19 cellular contexts compared by ENCODE assay signal in the genomic region with DNA sequence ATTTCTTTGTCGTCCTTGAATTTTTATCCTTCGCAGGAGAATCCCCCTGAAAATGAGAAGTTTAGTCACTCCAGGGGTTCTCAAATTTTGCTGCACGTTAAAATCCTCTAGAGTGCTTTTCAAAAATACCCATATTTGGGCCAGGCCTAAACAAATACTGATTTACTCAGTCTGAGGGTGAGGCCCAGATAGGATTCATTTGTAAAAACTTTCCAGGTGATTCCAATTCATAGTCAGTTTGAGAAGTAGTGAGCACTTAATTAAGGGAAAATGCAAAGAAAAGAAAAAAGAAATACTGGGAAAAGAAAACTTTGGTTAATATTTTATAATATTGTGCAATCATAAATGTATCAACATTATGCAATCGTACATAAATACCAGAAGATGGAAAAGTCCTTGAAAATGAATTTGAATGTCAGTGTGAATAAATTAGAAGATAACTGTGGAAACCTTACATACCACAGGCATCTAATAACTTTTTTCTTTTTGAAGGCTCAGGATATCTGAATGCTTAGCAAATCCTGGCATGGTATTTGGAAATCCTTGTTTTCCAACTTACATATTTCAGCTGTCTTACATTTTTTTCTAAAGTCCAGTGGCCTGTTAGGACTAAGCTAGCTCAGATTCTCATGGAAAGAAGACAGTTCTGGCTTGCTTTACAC.
A peak's percentile ranks its signal among the peaks of the same experiment; 100 is the strongest.
DNase-seq lines count a peak whose midpoint lies in the region; ATAC-seq and TF ChIP-seq lines count a peak whose summit lies in the region.
"Had no signal": no experiment of that assay in that cellular context is flagged by ENCODE, and none has a peak within 500 bp of the region (broad histone marks: within the 10 kb centered on the region; RNA-seq: fewer than 3 reads in every experiment).

No MANE protein-coding gene starts in this region.

- H3K36me3 ChIP-seq in breast epithelium (no peaks in the 10 kb centered on the region), liver (ENCODE audit: control insufficient read depth in 4 of 4, insufficient read depth in 3 of 4, low read depth in 1 of 4, low read length in 3 of 4) (no peaks in the 10 kb centered on the region), HAP-1 (replicated peaks) (no peaks in the 10 kb centered on the region), psoas muscle (ENCODE audit: insufficient read depth in 1 of 2, low read depth in 1 of 2) (no peaks in the 10 kb centered on the region), Caco-2 (ENCODE audit: control insufficient read depth, insufficient read depth, low read length) (no peaks in the 10 kb centered on the region)
- H3K36me3 ChIP-seq: Peyer's patch had no signal

- H3K9me3 ChIP-seq in breast epithelium (no peaks in the 10 kb centered on the region), liver (ENCODE audit: control insufficient read depth in 4 of 4, low read length in 3 of 4) (no peaks in the 10 kb centered on the region), HAP-1 (no peaks in the 10 kb centered on the region), psoas muscle (no peaks in the 10 kb centered on the region), Caco-2 (no peaks in the 10 kb centered on the region)
- H3K9me3 ChIP-seq: Peyer's patch, testis had no signal

- POLR2A ChIA-PET in MCF 10A (lab: Yijun Ruan, JAX) (interaction anchor here (0.5 to 4.0 kb wide), 15 partner anchors 8 to 702 kb away, joined by 3 to 30 read pairs (median 4); partner anchors contain the start of gene DAPK1), Caco-2 (lab: Charles Lee) (interaction anchor here (0.6 kb wide), 1 partner anchor 32 kb away, joined by 3 read pairs; no protein-coding TSS in a partner anchor)

- peaks cover 0 to 4% of the 10 kb centered on the region in 2 donors for H3K27me3 ChIP-seq in breast epithelium
- no peaks in the 10 kb centered on the region for H3K27me3 ChIP-seq in liver (ENCODE audit: control insufficient read depth in 4 of 4, insufficient read depth in 4 of 4, low read length in 3 of 4)
- H3K27me3 ChIP-seq in HAP-1 (ENCODE audit: low read depth), result no peaks in the 10 kb centered on the region
- H3K27me3 ChIP-seq in psoas muscle (ENCODE audit: insufficient read depth in 3 of 3, low read length in 2 of 3), result no peaks in the 10 kb centered on the region
- no peaks in the 10 kb centered on the region for H3K27me3 ChIP-seq in Caco-2 (replicated peaks; ENCODE audit: control insufficient read depth, insufficient read depth, low read length)
- H3K27me3 ChIP-seq: Peyer's patch, testis had no signal

- H3K4me3 ChIP-seq in breast epithelium (no peak overlapping the region), cardiac fibroblast (replicated peaks in 1 of 2; ENCODE audit: low read depth in 2 of 2, low read length in 2 of 2) (no peak overlapping the region), liver (ENCODE audit: low read depth in 1 of 3, low read length in 3 of 3) (no peak overlapping the region), HAP-1 (no peak overlapping the region), psoas muscle (no peak overlapping the region), Caco-2 (ENCODE audit: low read depth, low read length) (no peak overlapping the region)
- H3K4me3 ChIP-seq: GM12878, Peyer's patch, testis had no signal

- in situ Hi-C loops in HAP-1 (cut with MboI; ENCODE audit: low sequenced_read_pairs), result no loop called here

- no peak for TF ChIP-seq CTCF in MCF 10A (IDR thresholded peaks at IDR 0.05; ENCODE audit: unreplicated experiment)
- no peak for TF ChIP-seq CTCF in breast epithelium (IDR thresholded peaks at IDR 0.05)
- TF ChIP-seq CTCF in cardiac fibroblast (IDR thresholded peaks at IDR 0.05; ENCODE audit: low read depth, low read length), result no peak
- no peak for TF ChIP-seq CTCF in liver (IDR thresholded peaks at IDR 0.05; ENCODE audit: low read depth, low read length, missing input control)
- TF ChIP-seq CTCF in psoas muscle (IDR thresholded peaks at IDR 0.05), result no peak
- TF ChIP-seq CTCF in Caco-2 (IDR thresholded peaks at IDR 0.05; ENCODE audit: insufficient read depth in 1 of 2, low read depth in 1 of 2, low read length in 1 of 2, severe bottlenecking in 1 of 2, unreplicated experiment in 1 of 2), result no peak
- TF ChIP-seq CTCF in progenitor cell of endocrine pancreas (IDR thresholded peaks at IDR 0.05; ENCODE audit: unreplicated experiment), result no peak

- H3K27ac ChIP-seq in breast epithelium (peak overlapping the region in 1 of 2 donors; percentile 29), liver (ENCODE audit: low read depth in 1 of 2, low read length in 2 of 2) (peak overlapping the region; percentile 15 to 49), psoas muscle (no peak overlapping the region)
- H3K27ac ChIP-seq: Peyer's patch, testis had no signal

- H3K27me3 Mint-ChIP-seq in MCF 10A (ENCODE audit: insufficient read depth, unreplicated experiment), result no peaks in the 10 kb centered on the region
- no peaks in the 10 kb centered on the region for H3K27me3 Mint-ChIP-seq in Caco-2 (ENCODE audit: insufficient read depth, unreplicated experiment)
- no peaks in the 10 kb centered on the region for H3K27me3 Mint-ChIP-seq in progenitor cell of endocrine pancreas

- no TSS peak for BruUV-seq in MCF 10A (replicated peaks; lab: Mats Ljungman, UMichigan)
- no TSS peak for BruUV-seq in Caco-2 (replicated peaks; lab: Mats Ljungman, UMichigan)

- H3K27ac Mint-ChIP-seq in MCF 10A (ENCODE audit: low read depth, unreplicated experiment) (peak overlapping the region; percentile 92), Caco-2 (ENCODE audit: unreplicated experiment) (no peak overlapping the region), progenitor cell of endocrine pancreas (no peak overlapping the region)
- H3K27ac Mint-ChIP-seq: activated T-helper 2 cell treated with anti-CD3 and anti-CD28 coated beads, Interferon-gamma antibody, Interleukin-2, Interleukin-4, amounts not matched to agents 10 μg/mL and 5 μg/mL and 100 μg/mL, durations not matched to agents 14 hours and 24 hours and 36 hours had no signal

- 59% methylated on average over 4 of the region's 4 CpGs for WGBS in liver
- WGBS in psoas muscle, 3 donors, result 64 to 77% (median 67%) methylated on average over 4 of the region's 4 CpGs

- H3K9ac ChIP-seq in liver (ENCODE audit: low read depth in 1 of 2, low read length in 2 of 2), result no peak overlapping the region

- intact Hi-C loops in MCF 10A (cut with micrococcal nuclease) (no loop called here), breast epithelium (cut with DNase I; ENCODE audit: low total_unique reads) (no loop called here), psoas muscle (cut with DNase I) (no loop called here), Caco-2 (cut with micrococcal nuclease; ENCODE audit: unreplicated experiment) (loop anchor here (1.0 kb wide), 2 partner anchors 9 to 27 kb away; no protein-coding TSS in a partner anchor)

- DNase-seq in MCF 10A (ENCODE audit: unreplicated experiment) (peak; percentile 67), breast epithelium (ENCODE audit: low spot score in 2 of 2) (no peak), cardiac fibroblast (ENCODE audit: low read depth in 2 of 2) (peak; percentile 60 to 94), HAP-1 (ENCODE audit: low spot score in 2 of 2) (no peak), psoas muscle (no peak), Caco-2 (no peak), progenitor cell of endocrine pancreas (ENCODE audit: low spot score, unreplicated experiment) (no peak)
- DNase-seq: 8988T; activated CD4-positive, alpha-beta T cell treated with anti-CD3 and anti-CD28 coated beads, Interleukin-2, amount 50 U/mL, for 48 hours; erythroblast; NCI-H1048; NCI-H345; Peyer's patch; small intestine; T1000; testis had no signal

- H3K36me3 Mint-ChIP-seq in MCF 10A (ENCODE audit: insufficient read depth, unreplicated experiment) (no peaks in the 10 kb centered on the region), Caco-2 (ENCODE audit: insufficient read depth, unreplicated experiment) (no peaks in the 10 kb centered on the region), progenitor cell of endocrine pancreas (ENCODE audit: insufficient read depth) (no peaks in the 10 kb centered on the region)

- ATAC-seq in psoas muscle, result no peak
- ATAC-seq: GM12878 had no signal

- H3K4me1 Mint-ChIP-seq in MCF 10A (ENCODE audit: insufficient read depth, unreplicated experiment), result peaks cover 53% of the 10 kb centered on the region
- H3K4me1 Mint-ChIP-seq in Caco-2 (ENCODE audit: low read depth, unreplicated experiment), result peaks cover 6% of the 10 kb centered on the region
- H3K4me1 Mint-ChIP-seq in progenitor cell of endocrine pancreas (ENCODE audit: low read depth), result peaks cover 6% of the 10 kb centered on the region

- CTCF ChIA-PET in MCF 10A (lab: Yijun Ruan, JAX), result interaction anchor here (0.7 to 0.9 kb wide), 3 partner anchors 44 to 274 kb away, joined by 3 read pairs; no protein-coding TSS in a partner anchor
- CTCF ChIA-PET in Caco-2 (lab: Charles Lee), result no interaction called here

- TF ChIP-seq POLR2A in breast epithelium (IDR thresholded peaks at IDR 0.05), result no peak

- H3K9me3 Mint-ChIP-seq in MCF 10A (ENCODE audit: unreplicated experiment) (no peaks in the 10 kb centered on the region), Caco-2 (ENCODE audit: unreplicated experiment) (no peaks in the 10 kb centered on the region), progenitor cell of endocrine pancreas (ENCODE audit: low read depth) (no peaks in the 10 kb centered on the region)
- H3K9me3 Mint-ChIP-seq: activated T-helper 2 cell treated with anti-CD3 and anti-CD28 coated beads, Interferon-gamma antibody, Interleukin-2, Interleukin-4, amounts not matched to agents 10 μg/mL and 5 μg/mL and 100 μg/mL, durations not matched to agents 14 hours and 24 hours and 36 hours had no signal

- H3K4me3 Mint-ChIP-seq in MCF 10A (ENCODE audit: unreplicated experiment) (no peak overlapping the region), Caco-2 (ENCODE audit: unreplicated experiment) (no peak overlapping the region), progenitor cell of endocrine pancreas (ENCODE audit: low read depth) (no peak overlapping the region)

- TF ChIP-seq RAD21 in liver (IDR thresholded peaks at IDR 0.05), result no peak

- H3K4me1 ChIP-seq in breast epithelium (no peaks in the 10 kb centered on the region), liver (ENCODE audit: control insufficient read depth in 4 of 4, insufficient read depth in 4 of 4, low read length in 3 of 4) (peaks cover 7 to 30% (median 21%) of the 10 kb centered on the region in 4 donors), HAP-1 (no peaks in the 10 kb centered on the region), psoas muscle (no peaks in the 10 kb centered on the region), Caco-2 (peaks cover 26% of the 10 kb centered on the region)
- H3K4me1 ChIP-seq: Peyer's patch had no signal

TF ChIP-seq in liver, 16 proteins besides CTCF, POLR2A, EP300 and RAD21 (continues in another document):
- TF ChIP-seq RXRA (IDR thresholded peaks at IDR 0.05), result peak in 1 of 2 donors; percentile 55
- no peak for TF ChIP-seq NR2F2 (IDR thresholded peaks at IDR 0.05)
- no peak for TF ChIP-seq TAF1 (conservative IDR thresholded peaks at IDR 0.05)
- TF ChIP-seq, protein P1, sequence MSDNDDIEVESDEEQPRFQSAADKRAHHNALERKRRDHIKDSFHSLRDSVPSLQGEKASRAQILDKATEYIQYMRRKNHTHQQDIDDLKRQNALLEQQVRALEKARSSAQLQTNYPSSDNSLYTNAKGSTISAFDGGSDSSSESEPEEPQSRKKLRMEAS (IDR thresholded peaks at IDR 0.05), result no peak
- no peak for TF ChIP-seq FOXA2 (IDR thresholded peaks at IDR 0.05)
- no peak for TF ChIP-seq EGR1 (IDR thresholded peaks at IDR 0.05; ENCODE audit: low read depth in 2 of 2)
- no peak for TF ChIP-seq JUND (IDR thresholded peaks at IDR 0.05)
- TF ChIP-seq FOXA1 (IDR thresholded peaks at IDR 0.05), result no peak

Comparison
In these comparisons a context has a peak if more than half of its experiments do, and no peak if none do; other contexts are left out.
1. DNase-seq: peak in MCF 10A (single experiment) and cardiac fibroblast (2 of 2); none in breast epithelium (0 of 2), HAP-1 (0 of 2), psoas muscle (0 of 2), Caco-2 (0 of 2) and progenitor cell of endocrine pancreas (single experiment).